1 cellular context compared by ENCODE assay signal in genomic region chr6:34888874-34889555, GRCh38.
A peak's percentile ranks its signal among the peaks of the same experiment; 100 is the strongest.
TF ChIP-seq lines count a peak whose summit lies in the region.

TSS of gene ANKS1A (plus strand) at chr6:34889255. CDS start at chr6:34889403, 148 bp downstream.

TF ChIP-seq in K562, 482 proteins besides CTCF, POLR2A, EP300 and RAD21 (continued from another document and continues in another):
- TF ChIP-seq ZBTB34 (CRISPR knock-in tag; IDR thresholded peaks at IDR 0.05) (no peak), DPF2 (IDR thresholded peaks at IDR 0.05) (0 out of 2 replicates have a peak, but pooled peaks have one; percentile 19), ARID3B (CRISPR knock-in tag; IDR thresholded peaks at IDR 0.05; ENCODE audit: borderline replicate concordance) (no peak), GTF2B (IDR thresholded peaks at IDR 0.05; ENCODE audit: extremely low read depth, insufficient read length) (no peak), ARHGAP35 (IDR thresholded peaks at IDR 0.05; ENCODE audit: partially characterized antibody) (no peak), HINFP (tag; conservative IDR thresholded peaks at IDR 0.05; ENCODE audit: low read depth) (0 out of 2 replicates have a peak, but pooled peaks have one; percentile 25), NRF1 (conservative IDR thresholded peaks at IDR 0.05 in 1 of 2, IDR thresholded peaks at IDR 0.05 in 1 of 2) (peak; percentile 78 to 81), PHF20 (IDR thresholded peaks at IDR 0.05; ENCODE audit: partially characterized antibody) (peak; percentile 70), ZBTB33 (CRISPR knock-in tag; IDR thresholded peaks at IDR 0.05) (no peak; the same call in 1 of the 2 replicates), NFE2 (IDR thresholded peaks at IDR 0.05; ENCODE audit: low read depth) (no peak), PHB2 (IDR thresholded peaks at IDR 0.05; ENCODE audit: low read depth) (no peak), ETV6 (IDR thresholded peaks at IDR 0.05; ENCODE audit: borderline replicate concordance in 1 of 2, low read depth in 2 of 2, low read length in 1 of 2) (0 out of 4 replicates have a peak, but pooled peaks of 1 of the 2 experiments have one; percentile 29), ETV6 (CRISPR knock-in tag; IDR thresholded peaks at IDR 0.05; ENCODE audit: borderline replicate concordance) (no peak), BMI1 (IDR thresholded peaks at IDR 0.05; ENCODE audit: low read length) (no peak), BRCA1 (IDR thresholded peaks at IDR 0.05) (no peak), BRCA1 (CRISPR knock-in tag; IDR thresholded peaks at IDR 0.05) (no peak), EZH2 (IDR thresholded peaks at IDR 0.05; ENCODE audit: borderline replicate concordance, low read depth, low read length) (no peak), ZBTB49 (CRISPR knock-in tag; IDR thresholded peaks at IDR 0.05; ENCODE audit: borderline replicate concordance) (no peak), JUNB (CRISPR knock-in tag; conservative IDR thresholded peaks at IDR 0.05) (no peak), ZNF184 (CRISPR knock-in tag; IDR thresholded peaks at IDR 0.05) (no peak), ZNF589 (CRISPR knock-in tag; IDR thresholded peaks at IDR 0.05; ENCODE audit: low read depth) (no peak), HDAC8 (tag; IDR thresholded peaks at IDR 0.05) (no peak), ARNT (IDR thresholded peaks at IDR 0.05) (peak in 1 of 2 experiments; percentile 63; a peak in 2 of 4 replicates), DACH1 (IDR thresholded peaks at IDR 0.05; ENCODE audit: partially characterized antibody) (peak; percentile 48), CUX1 (CRISPR knock-in tag; IDR thresholded peaks at IDR 0.05) (no peak), CHCHD3 (CRISPR knock-in tag; IDR thresholded peaks at IDR 0.05) (no peak), IRF2 (CRISPR knock-in tag; IDR thresholded peaks at IDR 0.05) (no peak), ZNF511 (CRISPR knock-in tag; IDR thresholded peaks at IDR 0.05) (no peak; the same call in 1 of the 2 replicates), FOXP4 (CRISPR knock-in tag; IDR thresholded peaks at IDR 0.05; ENCODE audit: borderline replicate concordance) (peak; percentile 29; the same call in 1 of the 2 replicates), CHD4 (IDR thresholded peaks at IDR 0.05; ENCODE audit: insufficient read depth, insufficient replicate concordance, low read depth, low read length, poor library complexity, severe bottlenecking) (no peak), CREB5 (CRISPR knock-in tag; IDR thresholded peaks at IDR 0.05) (no peak), LEF1 (IDR thresholded peaks at IDR 0.05) (no peak), ZBTB9 (CRISPR knock-in tag; IDR thresholded peaks at IDR 0.05) (no peak), RBM34 (IDR thresholded peaks at IDR 0.05; ENCODE audit: borderline replicate concordance, insufficient read depth, low read length) (no peak), IFI16 (CRISPR knock-in tag; IDR thresholded peaks at IDR 0.05) (no peak), TARDBP (IDR thresholded peaks at IDR 0.05) (no peak), ARID1B (IDR thresholded peaks at IDR 0.05) (peak; percentile 31; the same call in 1 of the 2 replicates), ZNF707 (CRISPR knock-in tag; conservative IDR thresholded peaks at IDR 0.05) (no peak)
